8 cellular contexts compared by ENCODE assay signal in the genomic region with DNA sequence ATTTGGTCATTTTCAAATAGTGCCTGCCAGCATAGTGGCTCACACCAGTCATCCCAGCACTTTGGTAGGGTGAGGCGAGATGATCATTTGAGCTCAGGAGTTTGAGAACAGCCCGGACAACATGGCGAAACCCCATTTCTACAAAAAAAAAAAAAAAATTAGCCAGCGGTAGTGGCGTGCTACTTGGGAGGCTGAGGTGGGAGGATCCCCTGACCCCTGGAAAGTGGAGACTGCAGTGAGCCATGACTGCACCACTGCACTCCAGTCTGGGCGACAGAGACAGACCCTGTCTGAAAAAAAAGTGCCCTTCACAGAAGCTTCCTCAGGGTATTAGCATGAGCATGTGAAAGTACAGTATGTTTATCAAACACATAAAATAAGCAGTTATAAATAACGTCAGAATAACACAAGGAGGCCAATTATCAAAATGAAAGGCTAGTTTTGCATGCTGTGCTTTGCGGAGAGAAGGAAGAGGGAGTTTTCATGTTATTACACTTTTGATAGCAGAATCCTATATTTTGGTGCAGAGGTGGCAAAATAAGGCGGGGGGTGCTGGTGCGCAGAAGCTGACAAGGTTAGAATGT. TPM values are rescaled to one million over a fixed set of nuclear protein-coding genes. Genes with fewer than 3 reads are reported as not detected.
DNase-seq lines count a peak whose midpoint lies in the region; ATAC-seq and TF ChIP-seq lines count a peak whose summit lies in the region.

No MANE protein-coding gene starts in this region.

- POLR2A ChIA-PET in Caco-2 (lab: Charles Lee) = interaction anchor here (0.6 to 1.9 kb wide), 4 partner anchors 9 to 39 kb away, joined by 3 to 7 read pairs (median 4); a partner anchor contains a TSS

- no peaks in the 10 kb centered on the region for H3K9me3 ChIP-seq in Caco-2
- H3K9me3 ChIP-seq in neuron (ENCODE audit: low read length) = no peaks in the 10 kb centered on the region

- ATAC-seq in effector memory CD8-positive, alpha-beta T cell (replicated peaks) = peak; percentile 1
- ATAC-seq in HG02970 (IDR thresholded peaks at IDR 0.05; ENCODE audit: low FRiP score, unreplicated experiment) (no peak), GM19467 (IDR thresholded peaks at IDR 0.05; ENCODE audit: unreplicated experiment) (no peak)

- peak overlapping the region; percentile 68 for H2AFZ ChIP-seq in neuron (ENCODE audit: low read depth, low read length)

- TSS peak; percentile 93 for BruUV-seq in Caco-2 (replicated peaks; lab: Mats Ljungman, UMichigan)

- H3K27me3 Mint-ChIP-seq in Caco-2 (ENCODE audit: insufficient read depth, unreplicated experiment) = no peaks in the 10 kb centered on the region
- no peaks in the 10 kb centered on the region for H3K27me3 Mint-ChIP-seq in effector memory CD8-positive, alpha-beta T cell

- no peak for TF ChIP-seq CTCF in Caco-2 (IDR thresholded peaks at IDR 0.05; ENCODE audit: insufficient read depth in 1 of 2, low read depth in 1 of 2, low read length in 1 of 2, severe bottlenecking in 1 of 2, unreplicated experiment in 1 of 2)

- peaks cover 16% of the 10 kb centered on the region for H3K36me3 Mint-ChIP-seq in Caco-2 (ENCODE audit: insufficient read depth, unreplicated experiment)
- peaks cover 13% of the 10 kb centered on the region for H3K36me3 Mint-ChIP-seq in effector memory CD8-positive, alpha-beta T cell (ENCODE audit: insufficient read depth)

- no peaks in the 10 kb centered on the region for H3K9me3 Mint-ChIP-seq in Caco-2 (ENCODE audit: unreplicated experiment)
- H3K9me3 Mint-ChIP-seq in effector memory CD8-positive, alpha-beta T cell = no peaks in the 10 kb centered on the region

- H3K4me3 ChIP-seq in Caco-2 (ENCODE audit: low read depth, low read length) = peak overlapping the region; percentile 46
- H3K4me3 ChIP-seq in neuron (ENCODE audit: low read length) = peak overlapping the region; percentile 87

- H3K4me1 ChIP-seq in Caco-2 (no peaks in the 10 kb centered on the region; the same call in 1 of the 2 replicates), neuron (ENCODE audit: insufficient read depth, low read length) (peaks cover 16% of the 10 kb centered on the region)

- DNase-seq in Caco-2 (peak in 1 of 2 experiments; percentile 12), NCI-H82 (lab: John Stamatoyannopoulos, UW) (peak; percentile 70), midbrain (lab: John Stamatoyannopoulos, UW) (no peak), HPDE6-E6E7 (ENCODE audit: extremely low spot score) (no peak)
- no peak for DNase-seq in effector memory CD8-positive, alpha-beta T cell

- intact Hi-C loops in Caco-2 (cut with micrococcal nuclease; ENCODE audit: unreplicated experiment) = loop anchor here (1.0 kb wide), 3 partner anchors 38 to 753 kb away; a partner anchor contains a TSS

- H3K36me3 ChIP-seq in Caco-2 (ENCODE audit: control insufficient read depth, insufficient read depth, low read length) = peaks cover 5% of the 10 kb centered on the region; the same call in 1 of the 2 replicates
- peaks cover 23% of the 10 kb centered on the region for H3K36me3 ChIP-seq in neuron (ENCODE audit: insufficient read depth, low read length)

- H3K4me1 Mint-ChIP-seq in Caco-2 (ENCODE audit: low read depth, unreplicated experiment) = peaks cover 6% of the 10 kb centered on the region
- H3K4me1 Mint-ChIP-seq in effector memory CD8-positive, alpha-beta T cell (ENCODE audit: low read depth in 2 of 2) = peaks cover 31 to 42% of the 10 kb centered on the region in 2 donors

- CTCF ChIA-PET in Caco-2 (lab: Charles Lee) = interaction anchor here (0.6 to 1.0 kb wide), 2 partner anchors 20 to 138 kb away, joined by 3 to 4 read pairs; no protein-coding TSS in a partner anchor

- peak overlapping the region; percentile 91 for H3K4me3 Mint-ChIP-seq in Caco-2 (ENCODE audit: unreplicated experiment)
- H3K4me3 Mint-ChIP-seq in effector memory CD8-positive, alpha-beta T cell = peak overlapping the region; percentile 95 to 99

- peak overlapping the region; percentile 97 for H3K27ac Mint-ChIP-seq in Caco-2 (ENCODE audit: unreplicated experiment)
- H3K27ac Mint-ChIP-seq in effector memory CD8-positive, alpha-beta T cell = peak overlapping the region; percentile 96 to 99

- H3K27me3 ChIP-seq in Caco-2 (replicated peaks; ENCODE audit: control insufficient read depth, insufficient read depth, low read length) = no peaks in the 10 kb centered on the region
- no peaks in the 10 kb centered on the region for H3K27me3 ChIP-seq in neuron (ENCODE audit: insufficient read depth, low read length)

RNA-seq across cellular contexts. Expression of a gene that starts 0.8 kb away (rescaled TPM):
- total RNA-seq in Caco-2 (2022) = 36.9 and 40.4 TPM in 2 replicates

RNA-seq across cellular contexts. Expression of a gene that starts 38.8 kb away (rescaled TPM):
- 4.3 and 4.9 TPM in 2 replicates for total RNA-seq in Caco-2 (2022)
